In the genomic region with DNA sequence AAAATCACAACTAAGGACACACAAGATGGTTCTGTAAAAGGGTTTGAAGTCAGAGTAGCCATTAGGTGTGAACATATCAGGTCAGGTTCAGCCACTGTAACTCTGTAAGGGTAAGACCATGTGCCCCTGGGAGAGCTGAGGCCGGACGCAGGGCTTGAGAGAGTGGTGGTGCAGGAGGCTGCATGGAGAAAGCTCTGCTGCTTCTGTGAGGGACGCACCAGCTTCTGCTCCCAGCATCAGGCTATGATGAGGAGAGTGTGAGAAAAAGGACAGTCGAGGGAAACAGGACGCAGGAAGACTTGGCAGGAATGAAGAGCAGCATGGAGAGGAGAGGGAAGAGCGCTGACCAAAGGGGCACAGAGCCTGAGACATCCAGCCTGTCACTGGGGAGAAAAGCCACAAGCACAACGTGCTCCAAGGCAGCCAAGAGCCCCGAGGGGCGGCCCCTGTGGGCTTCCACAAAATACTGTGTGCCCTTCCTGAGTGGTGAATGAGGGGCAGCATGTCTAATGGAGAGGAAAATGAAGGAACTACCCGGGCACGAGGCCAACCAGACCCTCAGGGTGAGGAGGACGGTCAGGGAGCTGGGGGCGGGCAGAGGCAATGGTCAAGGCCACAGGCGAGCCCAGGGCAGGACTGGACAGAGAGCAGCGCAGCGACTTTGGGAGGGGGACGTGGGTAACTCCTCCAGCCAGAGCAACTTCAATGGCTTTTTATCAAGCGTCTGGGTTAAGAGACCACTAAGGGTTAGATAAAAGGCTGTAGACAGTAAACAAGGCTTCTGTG, we compare ENCODE assay signal across 1 cellular context.
TF ChIP-seq lines count a peak whose summit lies in the region.

No MANE protein-coding gene starts in this region.

TF ChIP-seq in IMR-90, 13 proteins besides CTCF, POLR2A, EP300 and RAD21:
- TF ChIP-seq RCOR1 (IDR thresholded peaks at IDR 0.05; ENCODE audit: insufficient replicate concordance, low read length), result no peak
- TF ChIP-seq FOS (IDR thresholded peaks at IDR 0.05; ENCODE audit: low read depth, low read length), result no peak
- TF ChIP-seq CHD1 (IDR thresholded peaks at IDR 0.05; ENCODE audit: low read depth, low read length), result no peak
- no peak for TF ChIP-seq BHLHE40 (IDR thresholded peaks at IDR 0.05; ENCODE audit: low read depth, low read length)
- TF ChIP-seq NFE2L2 (IDR thresholded peaks at IDR 0.05; ENCODE audit: low read depth, low read length), result no peak
- no peak for TF ChIP-seq SMC3 (IDR thresholded peaks at IDR 0.05; ENCODE audit: low read depth, low read length)
- TF ChIP-seq MAFK (IDR thresholded peaks at IDR 0.05; ENCODE audit: low read depth, low read length), result no peak
- no peak for TF ChIP-seq RFX5 (IDR thresholded peaks at IDR 0.05; ENCODE audit: low read depth, low read length)
- no peak for TF ChIP-seq ELK1 (IDR thresholded peaks at IDR 0.05; ENCODE audit: borderline replicate concordance, low read depth, low read length)
- no peak for TF ChIP-seq MXI1 (IDR thresholded peaks at IDR 0.05; ENCODE audit: borderline replicate concordance, low read depth, low read length)
- no peak for TF ChIP-seq USF2 (IDR thresholded peaks at IDR 0.05; ENCODE audit: low read depth, low read length)
- no peak for TF ChIP-seq CEBPB (IDR thresholded peaks at IDR 0.05; ENCODE audit: low read depth, low read length)
TF ChIP-seq in IMR-90: peak in this region for 0.
